12 cellular contexts compared by ENCODE assay signal in genomic region chr18:63683152-63683551, GRCh38. TPM values are rescaled to one million over a fixed set of nuclear protein-coding genes. Genes with fewer than 3 reads are reported as not detected.
A peak's percentile ranks its signal among the peaks of the same experiment; 100 is the strongest.
DNase-seq lines count a peak whose midpoint lies in the region; ATAC-seq and FAIRE-seq lines count a peak whose summit lies in the region.
"Had no signal": no experiment of that assay in that cellular context is flagged by ENCODE, and none has a peak within 500 bp of the region (broad histone marks: within the 10 kb centered on the region; RNA-seq: fewer than 3 reads in every experiment).

No MANE protein-coding gene starts in this region.

- DNase-seq in AG08396 (ENCODE audit: low spot score) (peak; percentile 73), HTR-8/SVneo (ENCODE audit: insufficient read length, low spot score) (peak; percentile 25), epidermal melanocyte (ENCODE audit: insufficient read length, low spot score) (peak; percentile 18), mucosa of gallbladder (ENCODE audit: low spot score) (peak; percentile 26), anterior cingulate cortex (lab: John Stamatoyannopoulos, UW) (no peak), NCI-H2171 (lab: John Stamatoyannopoulos, UW) (no peak)
- no peak for DNase-seq in T-helper 2 cell treated with Interferon-gamma antibody and Interleukin-4, amounts not matched to agents 5 μg/mL and 100 μg/mL, for 36 hours (ENCODE audit: low spot score)
- DNase-seq: MV-4-11 had no signal

- H3K4me1 Mint-ChIP-seq in T-helper 2 cell treated with Interferon-gamma antibody and Interleukin-4, amounts not matched to agents 5 μg/mL and 100 μg/mL, for 36 hours (ENCODE audit: low read depth) = no peaks in the 10 kb centered on the region

- no peak for ATAC-seq in HG03139 (IDR thresholded peaks at IDR 0.05; ENCODE audit: unreplicated experiment)

- H3K27me3 Mint-ChIP-seq in T-helper 2 cell treated with Interferon-gamma antibody and Interleukin-4, amounts not matched to agents 5 μg/mL and 100 μg/mL, for 36 hours (ENCODE audit: low read depth) = no peaks in the 10 kb centered on the region

- no peak for FAIRE-seq in HTR-8/SVneo (lab: Jason Lieb, UNC)
- FAIRE-seq: GM19239 had no signal

- no peaks in the 10 kb centered on the region for H3K36me3 Mint-ChIP-seq in T-helper 2 cell treated with Interferon-gamma antibody and Interleukin-4, amounts not matched to agents 5 μg/mL and 100 μg/mL, for 36 hours (ENCODE audit: low read depth)

- H3K9me3 Mint-ChIP-seq in T-helper 2 cell treated with Interferon-gamma antibody and Interleukin-4, amounts not matched to agents 5 μg/mL and 100 μg/mL, for 36 hours = no peaks in the 10 kb centered on the region
- H3K9me3 Mint-ChIP-seq: activated T-helper 1 cell treated with anti-CD3 and anti-CD28 coated beads, Interleukin-12 subunit alpha, Interleukin-12 subunit beta, Interleukin-2, Interleukin-4 antibody, amounts not matched to agents 30 ng/mL and 10 ng/mL and 1 ng/mL, durations not matched to agents 14 hours and 24 hours and 36 hours had no signal

- H3K27ac Mint-ChIP-seq in T-helper 2 cell treated with Interferon-gamma antibody and Interleukin-4, amounts not matched to agents 5 μg/mL and 100 μg/mL, for 36 hours = no peak overlapping the region
- H3K27ac Mint-ChIP-seq: activated T-helper 1 cell treated with anti-CD3 and anti-CD28 coated beads, Interleukin-12 subunit alpha, Interleukin-12 subunit beta, Interleukin-2, Interleukin-4 antibody, amounts not matched to agents 30 ng/mL and 10 ng/mL and 1 ng/mL, durations not matched to agents 14 hours and 24 hours and 36 hours had no signal

- H3K4me3 Mint-ChIP-seq in T-helper 2 cell treated with Interferon-gamma antibody and Interleukin-4, amounts not matched to agents 5 μg/mL and 100 μg/mL, for 36 hours = no peak overlapping the region
- H3K4me3 Mint-ChIP-seq: activated T-helper 1 cell treated with anti-CD3 and anti-CD28 coated beads, Interleukin-12 subunit alpha, Interleukin-12 subunit beta, Interleukin-2, Interleukin-4 antibody, amounts not matched to agents 30 ng/mL and 10 ng/mL and 1 ng/mL, durations not matched to agents 14 hours and 24 hours and 36 hours had no signal

RNA-seq across cellular contexts. Expression of gene SERPINB11, which starts 19.6 kb away (rescaled TPM):
- not detected for total RNA-seq in mucosa of gallbladder
- total RNA-seq: activated T-helper 1 cell treated with anti-CD3 and anti-CD28 coated beads, Interleukin-12 subunit alpha, Interleukin-12 subunit beta, Interleukin-2, Interleukin-4 antibody, amounts not matched to agents 30 ng/mL and 10 ng/mL and 1 ng/mL, durations not matched to agents 14 hours and 24 hours and 36 hours; SK-MEL-5 had no signal

RNA-seq across cellular contexts. Expression of gene SERPINB3, which starts 21.5 kb away (rescaled TPM):
- total RNA-seq in mucosa of gallbladder = not detected
- total RNA-seq: activated T-helper 1 cell treated with anti-CD3 and anti-CD28 coated beads, Interleukin-12 subunit alpha, Interleukin-12 subunit beta, Interleukin-2, Interleukin-4 antibody, amounts not matched to agents 30 ng/mL and 10 ng/mL and 1 ng/mL, durations not matched to agents 14 hours and 24 hours and 36 hours; SK-MEL-5 had no signal

RNA-seq across cellular contexts. Expression of gene SERPINB4, which starts 39.1 kb away (rescaled TPM):
- not detected for total RNA-seq in mucosa of gallbladder
- total RNA-seq: activated T-helper 1 cell treated with anti-CD3 and anti-CD28 coated beads, Interleukin-12 subunit alpha, Interleukin-12 subunit beta, Interleukin-2, Interleukin-4 antibody, amounts not matched to agents 30 ng/mL and 10 ng/mL and 1 ng/mL, durations not matched to agents 14 hours and 24 hours and 36 hours; SK-MEL-5 had no signal

Comparison
In these comparisons a context has a peak if more than half of its experiments do, and no peak if none do; other contexts are left out.
1. DNase-seq: peak in AG08396 (single experiment), HTR-8/SVneo (single experiment), epidermal melanocyte (single experiment) and mucosa of gallbladder (single experiment); none in anterior cingulate cortex (0 of 58), T-helper 2 cell treated with Interferon-gamma antibody and Interleukin-4, amounts not matched to agents 5 μg/mL and 100 μg/mL, for 36 hours (single experiment) and NCI-H2171 (single experiment).